In genomic region chr17:81858170-81858966, GRCh38 we compare ENCODE assay signal across 10 cellular contexts. TPM values are rescaled to one million over a fixed set of nuclear protein-coding genes. Genes with fewer than 3 reads are reported as not detected.
DNase-seq lines count a peak whose midpoint lies in the region; ATAC-seq and TF ChIP-seq lines count a peak whose summit lies in the region.
"Had no signal": no experiment of that assay in that cellular context is flagged by ENCODE, and none has a peak within 500 bp of the region (broad histone marks: within the 10 kb centered on the region; RNA-seq: fewer than 3 reads in every experiment).

No MANE protein-coding gene starts in this region.

- no peaks in the 10 kb centered on the region for H3K27me3 ChIP-seq in heart left ventricle
- no peaks in the 10 kb centered on the region for H3K27me3 ChIP-seq in iPS-20b (ENCODE audit: insufficient read depth, low read length)
- H3K27me3 ChIP-seq in upper lobe of left lung, result no peaks in the 10 kb centered on the region

- TF ChIP-seq POLR2A in heart left ventricle (IDR thresholded peaks at IDR 0.05) (no peak), upper lobe of left lung (IDR thresholded peaks at IDR 0.05) (no peak)

- WGBS in heart left ventricle, 4 donors, result 79 to 89% (median 86%) methylated on average over 15 to 30 of the region's 30 CpGs
- 77 to 81% methylated on average over 7 to 30 of the region's 30 CpGs for WGBS in upper lobe of left lung, 2 donors

- TF ChIP-seq CTCF in heart left ventricle (IDR thresholded peaks at IDR 0.05), result no peak
- TF ChIP-seq CTCF in upper lobe of left lung (IDR thresholded peaks at IDR 0.05), result no peak

- ATAC-seq in heart left ventricle, result no peak
- no peak for ATAC-seq in left cardiac atrium
- no peak for ATAC-seq in upper lobe of left lung (ENCODE audit: low FRiP score in 2 of 2)
- ATAC-seq in GM18867 (IDR thresholded peaks at IDR 0.05; ENCODE audit: unreplicated experiment), result no peak
- no peak for ATAC-seq in HG02870 (IDR thresholded peaks at IDR 0.05; ENCODE audit: unreplicated experiment)

- no peaks in the 10 kb centered on the region for H3K9me3 Mint-ChIP-seq in activated CD4-positive, alpha-beta memory T cell treated with anti-CD3 and anti-CD28 coated beads for 36 hours

- H3K9me3 ChIP-seq in heart left ventricle, result no peaks in the 10 kb centered on the region
- H3K9me3 ChIP-seq in iPS-20b (ENCODE audit: insufficient read depth, low read depth, low read length), result no peaks in the 10 kb centered on the region
- no peaks in the 10 kb centered on the region for H3K9me3 ChIP-seq in upper lobe of left lung

- H3K36me3 ChIP-seq in heart left ventricle (peaks cover 0 to 66% (median 50%) of the 10 kb centered on the region in 9 donors), iPS-20b (ENCODE audit: insufficient read depth, low read depth, low read length) (peaks cover 59% of the 10 kb centered on the region), upper lobe of left lung (peaks cover 18 to 63% (median 37%) of the 10 kb centered on the region in 4 donors)

- peaks cover 11 to 59% (median 44%) of the 10 kb centered on the region in 12 donors for H3K4me1 ChIP-seq in heart left ventricle
- H3K4me1 ChIP-seq in iPS-20b (ENCODE audit: insufficient read depth, low read length), result 0 out of 2 replicates have a peak, but pooled peaks cover 4% of the 10 kb centered on the region
- H3K4me1 ChIP-seq in upper lobe of left lung, result peaks cover 36 to 55% (median 38%) of the 10 kb centered on the region in 4 donors

- intact Hi-C loops in heart left ventricle (cut with DNase I), result loop anchor here in 1 of 10 donors (5.0 kb wide), 1 partner anchor 36 kb away; no protein-coding TSS in a partner anchor
- intact Hi-C loops in left cardiac atrium (cut with DNase I), result no loop called here
- intact Hi-C loops in activated CD4-positive, alpha-beta memory T cell treated with anti-CD3 and anti-CD28 coated beads for 36 hours (cut with micrococcal nuclease), result no loop called here

- no peak for TF ChIP-seq EP300 in upper lobe of left lung (IDR thresholded peaks at IDR 0.05)

- H3K27ac Mint-ChIP-seq in activated CD4-positive, alpha-beta memory T cell treated with anti-CD3 and anti-CD28 coated beads for 36 hours, result peak overlapping the region; percentile 18

- no peaks in the 10 kb centered on the region for H3K27me3 Mint-ChIP-seq in activated CD4-positive, alpha-beta memory T cell treated with anti-CD3 and anti-CD28 coated beads for 36 hours

- CTCF ChIA-PET in activated CD4-positive, alpha-beta memory T cell treated with anti-CD3 and anti-CD28 coated beads for 36 hours (lab: Charles Lee), result interaction anchor here (1.2 kb wide), 1 partner anchor 11 kb away, joined by 4 read pairs; no protein-coding TSS in a partner anchor

- POLR2A ChIA-PET in activated CD4-positive, alpha-beta memory T cell treated with anti-CD3 and anti-CD28 coated beads for 36 hours (lab: Charles Lee), result interaction anchor here (1.0 to 1.5 kb wide), 3 partner anchors 12 to 25 kb away, joined by 3 to 8 read pairs (median 5); partner anchors contain the start of gene MCRIP1

- H3K27ac ChIP-seq in heart left ventricle (no peak overlapping the region), iPS-20b (ENCODE audit: low read length) (no peak overlapping the region), upper lobe of left lung (peak overlapping the region in 1 of 4 donors; percentile 93)

- no peak for DNase-seq in heart left ventricle
- no peak for DNase-seq in left cardiac atrium
- DNase-seq in activated CD4-positive, alpha-beta memory T cell treated with anti-CD3 and anti-CD28 coated beads for 36 hours, result no peak
- peak in 1 of 2 donors; percentile 72 for DNase-seq in upper lobe of left lung
- DNase-seq in superior temporal gyrus (ENCODE audit: extremely low spot score), result no peak
- DNase-seq: activated CD4-positive, CD25-positive, alpha-beta regulatory T cell had no signal

- peak overlapping the region; percentile 88 for H3K4me3 Mint-ChIP-seq in activated CD4-positive, alpha-beta memory T cell treated with anti-CD3 and anti-CD28 coated beads for 36 hours

- H3K4me3 ChIP-seq in heart left ventricle, result peak overlapping the region in 8 of 12 donors; percentile 81 to 99 (median 91)
- no peak overlapping the region for H3K4me3 ChIP-seq in iPS-20b (ENCODE audit: low read length)
- H3K4me3 ChIP-seq in upper lobe of left lung, result peak overlapping the region in 3 of 4 donors; percentile 91 to 100 (median 97)

- peaks cover 38% of the 10 kb centered on the region for H3K4me1 Mint-ChIP-seq in activated CD4-positive, alpha-beta memory T cell treated with anti-CD3 and anti-CD28 coated beads for 36 hours (ENCODE audit: low read depth)

- peak overlapping the region; percentile 81; the same call in 1 of the 2 replicates for H3K9ac ChIP-seq in iPS-20b (ENCODE audit: low read depth, low read length)

- peaks cover 52% of the 10 kb centered on the region for H3K36me3 Mint-ChIP-seq in activated CD4-positive, alpha-beta memory T cell treated with anti-CD3 and anti-CD28 coated beads for 36 hours

RNA-seq across cellular contexts. Expression of gene P4HB, which starts 2.0 kb away (rescaled TPM):
- total RNA-seq in heart left ventricle, result 100 to 1,000 TPM; 280 to 763 (median 374) TPM
- polyA plus RNA-seq in heart left ventricle, result 100 to 1,000 TPM; 246 to 584 TPM
- total RNA-seq in left cardiac atrium, result 100 to 1,000 TPM; 403 to 414 TPM
- total RNA-seq in activated CD4-positive, alpha-beta memory T cell treated with anti-CD3 and anti-CD28 coated beads for 36 hours, result 100 to 1,000 TPM; 358 to 367 TPM
- total RNA-seq in upper lobe of left lung, result 100 to 1,000 TPM; 374 to 627 (median 531) TPM

RNA-seq across cellular contexts. Expression of gene ARHGDIA, which starts 12.8 kb away (rescaled TPM):
- total RNA-seq in heart left ventricle (100 to 1,000 TPM in 6 of 9 donors, 10 to 100 TPM in 3; 81.4 to 268 (median 152) TPM), left cardiac atrium (100 to 1,000 TPM; 168 to 252 TPM), upper lobe of left lung (100 to 1,000 TPM; 171 to 522 (median 302) TPM)
- polyA plus RNA-seq in heart left ventricle, result 100 to 1,000 TPM in 1 of 2 donors, 10 to 100 TPM in 1; 81.7 to 296 TPM
- 100 to 1,000 TPM; 526 to 531 TPM for total RNA-seq in activated CD4-positive, alpha-beta memory T cell treated with anti-CD3 and anti-CD28 coated beads for 36 hours

RNA-seq across cellular contexts. Expression of gene PPP1R27, which starts 23.5 kb away (rescaled TPM):
- total RNA-seq in heart left ventricle (not detected), left cardiac atrium (not detected), upper lobe of left lung (not detected)
- not detected for polyA plus RNA-seq in heart left ventricle
- total RNA-seq in activated CD4-positive, alpha-beta memory T cell treated with anti-CD3 and anti-CD28 coated beads for 36 hours, result not detected
- total RNA-seq: urinary bladder had no signal
- polyA plus RNA-seq: urinary bladder had no signal

RNA-seq across cellular contexts. Expression of gene MCRIP1, which starts 25.3 kb away (rescaled TPM):
- total RNA-seq in heart left ventricle (100 to 1,000 TPM in 5 of 9 donors, 10 to 100 TPM in 4; 74.8 to 134 (median 102) TPM), left cardiac atrium (10 to 100 TPM; 83.9 to 98.0 TPM), upper lobe of left lung (100 to 1,000 TPM in 1 of 6 donors, 10 to 100 TPM in 5; 30.1 to 106 (median 70.1) TPM)
- 100 to 1,000 TPM; 159 to 266 TPM for polyA plus RNA-seq in heart left ventricle
- total RNA-seq in activated CD4-positive, alpha-beta memory T cell treated with anti-CD3 and anti-CD28 coated beads for 36 hours, result 10 to 100 TPM; 67.4 to 68.3 TPM

RNA-seq across cellular contexts. Expression of gene ALYREF, which starts 33.0 kb away (rescaled TPM):
- total RNA-seq in heart left ventricle, result 10 to 100 TPM; 25.1 to 39.9 (median 32.4) TPM
- polyA plus RNA-seq in heart left ventricle, result 10 to 100 TPM in 1 of 2 donors, 1 to 10 TPM in 1; 9.8 to 50.5 TPM
- 10 to 100 TPM; 33.7 to 45.2 TPM for total RNA-seq in left cardiac atrium
- total RNA-seq in activated CD4-positive, alpha-beta memory T cell treated with anti-CD3 and anti-CD28 coated beads for 36 hours, result 100 to 1,000 TPM; 208 to 210 TPM
- 10 to 100 TPM; 43.0 to 71.0 (median 60.1) TPM for total RNA-seq in upper lobe of left lung
